ENCODE assay signal across 9 cellular contexts in the genomic region with DNA sequence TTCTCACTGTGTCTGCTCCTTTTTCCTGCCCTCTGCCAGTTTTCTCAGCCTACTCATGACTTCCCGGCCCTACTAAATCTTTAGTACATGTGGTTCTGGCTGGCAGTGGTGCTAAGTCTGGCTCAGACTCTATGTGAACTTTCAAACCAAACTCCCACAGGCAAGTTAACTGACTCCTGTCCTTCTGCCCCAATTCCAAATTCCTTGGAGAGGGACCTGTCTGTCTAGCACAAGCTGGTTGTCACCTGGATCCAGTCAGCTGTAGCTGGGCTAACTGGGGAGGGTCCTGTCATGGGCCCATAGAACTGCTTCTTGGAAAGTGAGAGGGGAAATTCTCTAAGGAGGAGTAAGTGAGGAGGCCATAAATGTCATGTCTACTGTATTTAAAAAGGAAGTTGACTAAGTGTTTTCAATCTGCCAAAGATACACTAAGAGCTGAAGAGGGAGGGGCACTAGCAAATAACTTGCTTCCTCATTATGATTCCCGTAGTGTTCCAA.
DNase-seq lines count a peak whose midpoint lies in the region; ATAC-seq and TF ChIP-seq lines count a peak whose summit lies in the region.
"Had no signal": no experiment of that assay in that cellular context is flagged by ENCODE, and none has a peak within 500 bp of the region (broad histone marks: within the 10 kb centered on the region; RNA-seq: fewer than 3 reads in every experiment).

No MANE protein-coding gene starts in this region.

- H2AFZ ChIP-seq in OCI-LY7 (ENCODE audit: low read length) = no peak overlapping the region

- H3K79me2 ChIP-seq in OCI-LY7 (ENCODE audit: insufficient read depth, low read depth, low read length) = peaks cover 3% of the 10 kb centered on the region; the same call in 1 of the 2 replicates

- no peaks in the 10 kb centered on the region for H3K4me1 ChIP-seq in OCI-LY7 (ENCODE audit: insufficient read depth, low read length, poor library complexity, severe bottlenecking)

- BruUV-seq in OCI-LY7 (replicated peaks; lab: Mats Ljungman, UMichigan) = no TSS peak

- peak overlapping the region; percentile 34; the same call in 1 of the 2 replicates for H3K27ac ChIP-seq in HL-60 (replicated peaks)
- no peak overlapping the region for H3K27ac ChIP-seq in OCI-LY7 (ENCODE audit: low read depth, low read length, poor library complexity, severe bottlenecking)

- in situ Hi-C loops in astrocyte of the spinal cord (cut with HindIII; ENCODE audit: low sequenced_read_pairs) = no loop called here

- CTCF ChIA-PET in OCI-LY7 (lab: Charles Lee; ENCODE audit: unreplicated experiment) = no interaction called here

- H3K4me2 ChIP-seq in OCI-LY7 (ENCODE audit: low read length) = no peak overlapping the region

- no peaks in the 10 kb centered on the region for H3K27me3 ChIP-seq in HL-60 (ENCODE audit: insufficient read depth, poor library complexity, severe bottlenecking)
- H3K27me3 ChIP-seq: esophagus muscularis mucosa had no signal

- ATAC-seq in GM18498 (IDR thresholded peaks at IDR 0.05; ENCODE audit: unreplicated experiment) (peak; percentile 63), HG02678 (IDR thresholded peaks at IDR 0.05; ENCODE audit: unreplicated experiment) (no peak)

- no peaks in the 10 kb centered on the region for H3K36me3 ChIP-seq in OCI-LY7 (ENCODE audit: insufficient read depth, low read length)
- H3K36me3 ChIP-seq: esophagus muscularis mucosa had no signal

- peak; percentile 11 to 45 for DNase-seq in HL-60 (ENCODE audit: low read depth in 1 of 2, low spot score in 1 of 2)
- peak; percentile 69 for DNase-seq in astrocyte of the spinal cord (ENCODE audit: low read depth, low spot score)
- DNase-seq in pulmonary artery endothelial cell (ENCODE audit: low read depth, low spot score) = peak; percentile 17
- no peak for DNase-seq in RPMI8226
- no peak for DNase-seq in OCI-LY7 (ENCODE audit: low spot score)
- no peak for DNase-seq in activated CD4-positive, CD25-positive, alpha-beta regulatory T cell treated with anti-CD3 and anti-CD28 coated beads, Interleukin-2, amount 50 U/mL, for 72 hours

- POLR2A ChIA-PET in OCI-LY7 (lab: Charles Lee) = interaction anchor here (0.6 to 1.7 kb wide), 2 partner anchors 26 to 281 kb away, joined by 4 to 5 read pairs; no protein-coding TSS in a partner anchor

- intact Hi-C loops in OCI-LY7 (cut with micrococcal nuclease; ENCODE audit: unreplicated experiment) = no loop called here

- H4K20me1 ChIP-seq in OCI-LY7 (ENCODE audit: insufficient read depth, low read length) = no peaks in the 10 kb centered on the region; the same call in 1 of the 2 replicates

- no peaks in the 10 kb centered on the region for H3K9me3 ChIP-seq in OCI-LY7 (ENCODE audit: low read length)
- H3K9me3 ChIP-seq: esophagus muscularis mucosa had no signal

- TF ChIP-seq CTCF in HL-60 (IDR thresholded peaks at IDR 0.05; ENCODE audit: insufficient read depth, low read length) (no peak), astrocyte of the spinal cord (IDR thresholded peaks at IDR 0.05; ENCODE audit: low read depth, low read length) (no peak), OCI-LY7 (conservative IDR thresholded peaks at IDR 0.05; ENCODE audit: low read length) (no peak)

- H3K9me2 ChIP-seq in OCI-LY7 (ENCODE audit: insufficient read depth, low read length) = no peaks in the 10 kb centered on the region

- H3K4me3 ChIP-seq in HL-60 (replicated peaks; ENCODE audit: insufficient read depth, low read length) = no peak overlapping the region
- H3K4me3 ChIP-seq in astrocyte of the spinal cord (ENCODE audit: low read depth, low read length) = no peak overlapping the region
- no peak overlapping the region for H3K4me3 ChIP-seq in OCI-LY7 (ENCODE audit: low read depth, low read length, poor library complexity, severe bottlenecking)
- H3K4me3 ChIP-seq: esophagus muscularis mucosa had no signal

Comparison
In these comparisons a context has a peak if more than half of its experiments do, and no peak if none do; other contexts are left out.
1. DNase-seq: peak in HL-60 (2 of 2), astrocyte of the spinal cord (single experiment) and pulmonary artery endothelial cell (single experiment); none in RPMI8226 (single experiment), OCI-LY7 (single experiment) and activated CD4-positive, CD25-positive, alpha-beta regulatory T cell treated with anti-CD3 and anti-CD28 coated beads, Interleukin-2, amount 50 U/mL, for 72 hours (single experiment).